ENCODE assay signal across 18 cellular contexts in genomic region chr20:6884114-6884513, GRCh38.
DNase-seq lines count a peak whose midpoint lies in the region; ATAC-seq and TF ChIP-seq lines count a peak whose summit lies in the region.
"Had no signal": no experiment of that assay in that cellular context is flagged by ENCODE, and none has a peak within 500 bp of the region (broad histone marks: within the 10 kb centered on the region; RNA-seq: fewer than 3 reads in every experiment).

No MANE protein-coding gene starts in this region.

- H3K9me3 ChIP-seq in neutrophil, result no peaks in the 10 kb centered on the region
- H3K9me3 ChIP-seq: BLaER1, SJSA1 had no signal

- no peak for TF ChIP-seq POLR2A in NB4 (IDR thresholded peaks at IDR 0.05; ENCODE audit: extremely low read depth, insufficient read length)

- peaks cover 75 to 77% of the 10 kb centered on the region in 2 experiments for H3K4me1 ChIP-seq in neutrophil (ENCODE audit: control insufficient read depth in 1 of 2, insufficient read depth in 1 of 2, low read depth in 1 of 2, low read length in 1 of 2)
- H3K4me1 ChIP-seq: BLaER1, SJSA1 had no signal

- no peak for TF ChIP-seq CTCF in NB4 (IDR thresholded peaks at IDR 0.05; ENCODE audit: low read depth, low read length)
- TF ChIP-seq CTCF in neutrophil (IDR thresholded peaks at IDR 0.05), result no peak

- H3K9me3 Mint-ChIP-seq in stimulated activated naive B cell treated with anti-CD40 and anti-IgM and Interleukin-4, amounts not matched to agents 10 μg/mL and 1 μg/mL and 100 μg/mL, for 72 hours, result no peaks in the 10 kb centered on the region

- no peaks in the 10 kb centered on the region for H3K4me1 Mint-ChIP-seq in stimulated activated naive B cell treated with anti-CD40 and anti-IgM and Interleukin-4, amounts not matched to agents 10 μg/mL and 1 μg/mL and 100 μg/mL, for 72 hours

- ATAC-seq in stimulated activated naive B cell treated with anti-CD40 and anti-IgM and Interleukin-4, amounts not matched to agents 10 μg/mL and 1 μg/mL and 100 μg/mL, for 72 hours (replicated peaks), result no peak
- no peak for ATAC-seq in HG02840 (IDR thresholded peaks at IDR 0.05; ENCODE audit: low FRiP score, unreplicated experiment)
- ATAC-seq: HCT116, PC-3 had no signal

- no peaks in the 10 kb centered on the region for H3K27me3 ChIP-seq in neutrophil
- H3K27me3 ChIP-seq: BLaER1, SJSA1 had no signal

- H3K4me3 Mint-ChIP-seq in stimulated activated naive B cell treated with anti-CD40 and anti-IgM and Interleukin-4, amounts not matched to agents 10 μg/mL and 1 μg/mL and 100 μg/mL, for 72 hours, result no peak overlapping the region
- H3K4me3 Mint-ChIP-seq: CD4-positive, alpha-beta memory T cell had no signal

- H3K36me3 ChIP-seq in neutrophil, result no peaks in the 10 kb centered on the region
- H3K36me3 ChIP-seq: BLaER1, SJSA1 had no signal

- H3K27ac Mint-ChIP-seq in stimulated activated naive B cell treated with anti-CD40 and anti-IgM and Interleukin-4, amounts not matched to agents 10 μg/mL and 1 μg/mL and 100 μg/mL, for 72 hours, result no peak overlapping the region
- H3K27ac Mint-ChIP-seq: CD4-positive, alpha-beta memory T cell had no signal

- H3K27ac ChIP-seq in neutrophil, result peak overlapping the region; percentile 75
- H3K27ac ChIP-seq: BLaER1, SJSA1 had no signal

- DNase-seq in CD1c-positive myeloid dendritic cell (ENCODE audit: extremely low spot score) (peak; percentile 21), NB4 (ENCODE audit: low read depth) (peak; percentile 52), SKM-1 (lab: John Stamatoyannopoulos, UW; ENCODE audit: unreplicated experiment) (peak; percentile 27), NCI-H2029 treated with DMSO at 0.1 percent for 48 hours (lab: John Stamatoyannopoulos, UW) (no peak)
- DNase-seq in stimulated activated naive B cell treated with anti-CD40 and anti-IgM and Interleukin-4, amounts not matched to agents 10 μg/mL and 1 μg/mL and 100 μg/mL, for 72 hours, result no peak
- DNase-seq: CD4-positive, alpha-beta memory T cell; COR-L47; NCI-H1694; NCI-H2081; NCI-H2227 treated with DMSO at 0.1 percent for 48 hours; NCI-H526 treated with DMSO at 0.1 percent for 48 hours; PC-3; T-helper 1 cell had no signal

- no peaks in the 10 kb centered on the region for H3K27me3 Mint-ChIP-seq in stimulated activated naive B cell treated with anti-CD40 and anti-IgM and Interleukin-4, amounts not matched to agents 10 μg/mL and 1 μg/mL and 100 μg/mL, for 72 hours
- H3K27me3 Mint-ChIP-seq: CD4-positive, alpha-beta memory T cell had no signal

- no peaks in the 10 kb centered on the region for H3K36me3 Mint-ChIP-seq in stimulated activated naive B cell treated with anti-CD40 and anti-IgM and Interleukin-4, amounts not matched to agents 10 μg/mL and 1 μg/mL and 100 μg/mL, for 72 hours
- H3K36me3 Mint-ChIP-seq: CD4-positive, alpha-beta memory T cell had no signal

- H3K4me3 ChIP-seq in NB4 (ENCODE audit: low read depth, low read length) (no peak overlapping the region), neutrophil (ENCODE audit: low read depth in 1 of 2, low read length in 1 of 2) (no peak overlapping the region)
- H3K4me3 ChIP-seq: BLaER1, SJSA1 had no signal

Comparison
In these comparisons a context has a peak if more than half of its experiments do, and no peak if none do; other contexts are left out.
1. DNase-seq: peak in CD1c-positive myeloid dendritic cell (single experiment), NB4 (single experiment) and SKM-1 (single experiment); none in stimulated activated naive B cell treated with anti-CD40 and anti-IgM and Interleukin-4, amounts not matched to agents 10 μg/mL and 1 μg/mL and 100 μg/mL, for 72 hours (single experiment) and NCI-H2029 treated with DMSO at 0.1 percent for 48 hours (single experiment).